In the genomic region with DNA sequence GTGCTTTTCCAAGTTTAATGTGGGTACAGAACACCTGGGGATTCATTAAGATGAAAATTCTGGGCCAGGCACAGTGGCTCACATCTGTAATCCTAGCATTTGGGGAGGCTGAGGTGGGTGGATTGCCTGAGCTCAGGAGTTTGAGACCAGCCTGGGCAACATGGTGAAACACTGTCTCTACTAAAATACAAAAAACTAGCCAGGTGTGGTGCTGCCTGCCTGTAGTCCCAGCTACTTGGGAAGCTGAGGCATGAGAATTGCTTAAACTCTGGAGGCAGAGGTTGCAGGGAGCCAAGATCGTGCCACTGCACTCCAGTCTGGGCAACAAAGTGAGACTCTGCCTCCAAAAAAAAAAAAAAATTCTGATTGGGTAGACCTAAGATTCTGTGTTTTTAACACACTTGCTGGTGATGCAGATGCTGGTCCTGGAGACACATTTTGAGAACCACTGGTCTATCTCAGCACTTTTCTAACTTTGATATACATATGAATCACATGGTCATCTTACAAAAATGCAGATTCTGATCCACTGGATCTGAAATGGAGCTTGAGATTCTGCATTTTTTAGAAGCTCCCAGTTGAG, we compare ENCODE assay signal across 13 cellular contexts.
"Had no signal": no experiment of that assay in that cellular context is flagged by ENCODE, and none has a peak within 500 bp of the region (broad histone marks: within the 10 kb centered on the region; RNA-seq: fewer than 3 reads in every experiment).

No MANE protein-coding gene starts in this region.

- H3K4me3 Mint-ChIP-seq: dendritic cell treated with granulocyte-macrophage colony-stimulating factor and Interleukin-4, amounts not matched to agents 40 ng/mL and 50 ng/mL, for 4 days had no signal

- H3K9me3 Mint-ChIP-seq: dendritic cell treated with granulocyte-macrophage colony-stimulating factor and Interleukin-4, amounts not matched to agents 40 ng/mL and 50 ng/mL, for 4 days; naive thymus-derived CD8-positive, alpha-beta T cell had no signal

- H3K27me3 Mint-ChIP-seq: dendritic cell treated with granulocyte-macrophage colony-stimulating factor and Interleukin-4, amounts not matched to agents 40 ng/mL and 50 ng/mL, for 4 days; naive thymus-derived CD8-positive, alpha-beta T cell had no signal

- ATAC-seq: left lung, mucosa of descending colon had no signal

- H3K27ac Mint-ChIP-seq: progenitor cell of endocrine pancreas had no signal

- DNase-seq: activated CD4-positive, alpha-beta T cell treated with anti-CD3 and anti-CD28 coated beads for 1 hour; activated gamma-delta T cell treated with Interleukin-2 at 50 U/mL for 16 hours; brain microvascular endothelial cell; left lung; mucosa of descending colon; nucleus accumbens; right cardiac atrium; SJCRH30; small intestine; T-helper 9 cell had no signal
